1 cellular context compared by ENCODE assay signal in the genomic region with DNA sequence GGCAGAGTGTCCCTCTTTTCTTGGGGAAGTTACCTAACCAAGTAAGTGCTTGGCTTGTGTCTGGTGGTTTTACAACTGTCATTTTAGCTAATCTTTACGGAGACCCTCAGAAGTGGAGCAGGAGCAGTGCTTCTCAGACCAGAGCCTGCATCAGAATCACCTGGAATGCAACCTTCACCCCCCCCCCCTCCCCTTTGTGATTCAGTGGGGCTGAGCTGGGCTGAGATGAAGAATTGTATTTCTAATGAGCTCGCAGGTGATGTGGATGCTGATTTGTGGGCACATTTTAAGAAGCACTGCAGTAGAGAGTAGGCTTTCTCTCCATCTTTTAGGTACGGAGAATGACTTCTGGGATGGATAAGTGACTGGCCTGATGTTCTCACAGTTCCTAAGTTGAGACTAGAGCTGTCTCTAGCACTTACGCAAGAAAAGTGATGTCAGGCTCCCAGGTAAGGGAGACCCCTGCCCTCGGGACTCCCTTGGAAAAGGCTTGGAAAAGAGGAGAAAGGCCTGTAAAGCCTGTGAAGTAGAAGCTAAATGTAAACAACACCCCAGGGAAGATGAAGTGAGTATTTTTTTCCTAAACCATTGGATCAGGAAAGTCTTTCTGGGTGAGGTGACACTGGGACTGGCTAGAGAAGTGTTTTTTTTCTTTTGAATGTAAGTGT.
TF ChIP-seq lines count a peak whose summit lies in the region.

No MANE protein-coding gene starts in this region.

TF ChIP-seq in HepG2, 621 proteins besides CTCF, POLR2A, EP300 and RAD21:
- TF ChIP-seq HNF4G (IDR thresholded peaks at IDR 0.05; ENCODE audit: borderline replicate concordance, low read depth, low read length) (0 out of 2 replicates have a peak, but pooled peaks have one; percentile 11), HNF4G (CRISPR knock-in tag; IDR thresholded peaks at IDR 0.05; ENCODE audit: borderline replicate concordance, low read depth) (no peak), XRCC5 (optimal IDR thresholded peaks at IDR 0.05; ENCODE audit: low read length) (no peak), CEBPB (IDR thresholded peaks at IDR 0.05; ENCODE audit: borderline replicate concordance, low read depth, low read length) (peak; percentile 17; the same call in 1 of the 2 replicates)
TF ChIP-seq in HepG2: peak in this region for 2.
